25 cellular contexts compared by ENCODE assay signal in the genomic region with DNA sequence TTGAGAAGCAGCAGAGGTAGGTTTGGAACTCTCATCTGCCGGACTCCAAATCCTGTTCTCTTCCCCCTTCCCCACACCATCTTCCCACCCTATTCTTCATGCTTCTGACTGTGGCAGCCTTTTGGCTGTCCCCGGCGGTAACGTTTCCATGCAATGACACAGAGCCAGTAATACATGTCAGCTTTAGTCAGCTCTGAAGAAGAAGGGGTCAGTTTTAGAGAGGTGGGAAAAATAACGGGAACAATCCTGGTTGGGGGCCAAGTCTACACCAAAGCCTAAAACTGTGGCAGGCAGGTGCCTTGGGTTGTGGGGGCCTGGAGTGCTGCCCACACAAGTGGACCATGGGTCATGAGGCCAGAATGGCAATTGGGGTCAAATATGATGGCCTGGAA.
"Had no signal": no experiment of that assay in that cellular context is flagged by ENCODE, and none has a peak within 500 bp of the region (broad histone marks: within the 10 kb centered on the region; RNA-seq: fewer than 3 reads in every experiment).

No MANE protein-coding gene starts in this region.

- DNase-seq: activated CD4-positive, alpha-beta memory T cell treated with anti-CD3 and anti-CD28 coated beads for 36 hours; activated CD4-positive, alpha-beta T cell treated with anti-CD3 and anti-CD28 coated beads, Interleukin-2, amount 10 ng/mL, durations not matched to agents 7 days and 5 days; activated CD4-positive, CD25-positive, alpha-beta regulatory T cell; activated CD8-positive, alpha-beta memory T cell treated with anti-CD3 and anti-CD28 coated beads for 24 hours; activated naive CD4-positive, alpha-beta T cell treated with Interleukin-2 at 50 U/mL for 16 hours; activated naive CD8-positive, alpha-beta T cell treated with anti-CD3 and anti-CD28 coated beads, Interleukin-2, amount 50 U/mL, for 24 hours; activated T-cell treated with anti-CD3 and anti-CD28 coated beads, Interleukin-2, amount 50 U/mL, for 4 hours; amniotic stem cell; NCI-H1092; NCI-H1417; NCI-H1930; NCI-H2171; NCI-H226; NCI-H526; NCI-H82; OCI-M1; RPMI8226; T-cell had no signal

- H3K27me3 Mint-ChIP-seq: activated CD4-positive, alpha-beta T cell treated with anti-CD3 and anti-CD28 coated beads, Interleukin-2, amount 10 ng/mL, durations not matched to agents 7 days and 5 days; activated naive CD8-positive, alpha-beta T cell treated with anti-CD3 and anti-CD28 coated beads, Interleukin-2, amount 50 U/mL, for 24 hours; T-cell had no signal

- H3K27ac ChIP-seq: ascending aorta, body of pancreas, SK-N-MC, VCaP had no signal

- H3K4me3 ChIP-seq: ascending aorta, body of pancreas, SK-N-MC had no signal

- H3K36me3 ChIP-seq: ascending aorta had no signal

- H3K4me1 ChIP-seq: ascending aorta, body of pancreas had no signal

- H3K4me3 Mint-ChIP-seq: activated CD4-positive, alpha-beta memory T cell treated with anti-CD3 and anti-CD28 coated beads for 36 hours; activated CD4-positive, alpha-beta T cell treated with anti-CD3 and anti-CD28 coated beads, Interleukin-2, amount 10 ng/mL, durations not matched to agents 7 days and 5 days; activated naive CD8-positive, alpha-beta T cell treated with anti-CD3 and anti-CD28 coated beads, Interleukin-2, amount 50 U/mL, for 24 hours; activated T-cell treated with anti-CD3 and anti-CD28 coated beads, Interleukin-2, amount 50 U/mL, for 4 hours; central memory CD8-positive, alpha-beta T cell; T-cell had no signal

- H3K9me3 Mint-ChIP-seq: central memory CD8-positive, alpha-beta T cell had no signal

- H3K27me3 ChIP-seq: ascending aorta, body of pancreas had no signal

- H3K9me3 ChIP-seq: ascending aorta had no signal

- ATAC-seq: activated naive CD4-positive, alpha-beta T cell treated with anti-CD3 and anti-CD28 coated beads, Interleukin-2, amount 50 U/mL, for 72 hours; activated naive CD8-positive, alpha-beta T cell treated with anti-CD3 and anti-CD28 coated beads, Interleukin-2, amount 50 U/mL, for 24 hours; activated T-cell treated with anti-CD3 and anti-CD28 coated beads, Interleukin-2, amount 50 U/mL, for 4 hours; body of pancreas; Panc1; T-cell had no signal

- H3K36me3 Mint-ChIP-seq: activated CD4-positive, alpha-beta memory T cell treated with anti-CD3 and anti-CD28 coated beads for 36 hours; T-cell had no signal

- H3K4me1 Mint-ChIP-seq: activated CD4-positive, alpha-beta T cell treated with anti-CD3 and anti-CD28 coated beads, Interleukin-2, amount 10 ng/mL, durations not matched to agents 7 days and 5 days; central memory CD8-positive, alpha-beta T cell had no signal

- H3K27ac Mint-ChIP-seq: activated CD4-positive, alpha-beta memory T cell treated with anti-CD3 and anti-CD28 coated beads for 36 hours; activated CD4-positive, alpha-beta T cell treated with anti-CD3 and anti-CD28 coated beads, Interleukin-2, amount 10 ng/mL, durations not matched to agents 7 days and 5 days; activated naive CD4-positive, alpha-beta T cell treated with anti-CD3 and anti-CD28 coated beads, Interleukin-2, amount 50 U/mL, for 72 hours; activated naive CD8-positive, alpha-beta T cell treated with anti-CD3 and anti-CD28 coated beads, Interleukin-2, amount 50 U/mL, for 24 hours; T-cell had no signal
